In genomic region chr19:6825076-6825774, GRCh38 we compare ENCODE assay signal across 19 cellular contexts. TPM values are rescaled to one million over a fixed set of nuclear protein-coding genes. Genes with fewer than 3 reads are reported as not detected.
"Had no signal": no experiment of that assay in that cellular context is flagged by ENCODE, and none has a peak within 500 bp of the region (broad histone marks: within the 10 kb centered on the region; RNA-seq: fewer than 3 reads in every experiment).

No MANE protein-coding gene starts in this region.

- H3K36me3 ChIP-seq: upper lobe of right lung, WERI-Rb-1 had no signal

- H3K27me3 Mint-ChIP-seq: T-cell had no signal

- H3K27ac Mint-ChIP-seq: T-cell; T-helper 2 cell treated with Interferon-gamma antibody and Interleukin-4, amounts not matched to agents 5 μg/mL and 100 μg/mL, for 36 hours had no signal

- ATAC-seq: heart right ventricle; left cardiac atrium; stimulated activated naive CD8-positive, alpha-beta T cell treated with anti-CD3 and anti-CD28 coated beads, Interleukin-15, Interleukin-2, amounts not matched to agents 100 U/mL and 50 U/mL, for 24 hours; T-cell; upper lobe of right lung had no signal

- DNase-seq: activated CD4-positive, CD25-positive, alpha-beta regulatory T cell treated with anti-CD3 and anti-CD28 coated beads, Interleukin-2, amount 50 U/mL, for 72 hours; activated CD8-positive, alpha-beta memory T cell treated with anti-CD3 and anti-CD28 coated beads, Interleukin-2, amount 50 U/mL, for 48 hours; activated naive CD4-positive, alpha-beta T cell treated with Interleukin-2 at 50 U/mL for 16 hours; effector CD4-positive, alpha-beta T cell; erythroblast; foreskin fibroblast; heart right ventricle; islet precursor cell; left cardiac atrium; nucleus accumbens; spleen; stimulated activated CD4-positive, alpha-beta T cell treated with anti-CD3 and anti-CD28 coated beads, Interleukin-4, amount 100 ng/mL, for 1 hour; stimulated activated naive CD8-positive, alpha-beta T cell treated with anti-CD3 and anti-CD28 coated beads, Interleukin-15, Interleukin-2, amounts not matched to agents 100 U/mL and 50 U/mL, for 24 hours; T-cell; upper lobe of right lung; WERI-Rb-1 had no signal

- H3K9me3 Mint-ChIP-seq: T-cell; T-helper 2 cell treated with Interferon-gamma antibody and Interleukin-4, amounts not matched to agents 5 μg/mL and 100 μg/mL, for 36 hours had no signal

- H3K4me3 Mint-ChIP-seq: T-cell; T-helper 2 cell treated with Interferon-gamma antibody and Interleukin-4, amounts not matched to agents 5 μg/mL and 100 μg/mL, for 36 hours had no signal

- H3K27ac ChIP-seq: heart right ventricle, spleen, upper lobe of right lung, WERI-Rb-1 had no signal

- H3K27me3 ChIP-seq: upper lobe of right lung had no signal

- H3K9me3 ChIP-seq: upper lobe of right lung had no signal

- H3K4me3 ChIP-seq: heart right ventricle, spleen, upper lobe of right lung had no signal

- H3K4me1 ChIP-seq: heart right ventricle, spleen, upper lobe of right lung had no signal

RNA-seq across cellular contexts. Expression of gene VAV1, which starts 52.7 kb away (rescaled TPM):
- polyA plus RNA-seq: fibroblast of lung, neural cell had no signal

RNA-seq across cellular contexts. Expression of gene SH2D3A, which starts 58.0 kb away (rescaled TPM):
- polyA plus RNA-seq: fibroblast of lung had no signal
